In genomic region chr18:73214970-73215369, GRCh38 we compare ENCODE assay signal across 30 cellular contexts.
"Had no signal": no experiment of that assay in that cellular context is flagged by ENCODE, and none has a peak within 500 bp of the region (broad histone marks: within the 10 kb centered on the region; RNA-seq: fewer than 3 reads in every experiment).

No MANE protein-coding gene starts in this region.

- H3K36me3 ChIP-seq: esophagus muscularis mucosa, gastroesophageal sphincter, heart left ventricle, neural progenitor cell, prostate gland, right atrium auricular region, sigmoid colon, tibial artery had no signal

- H3K79me2 ChIP-seq: parathyroid adenoma had no signal

- H3K27me3 Mint-ChIP-seq: memory B cell; stimulated activated memory B cell treated with anti-CD40 and anti-IgM and Interleukin-4, amounts not matched to agents 10 μg/mL and 1 μg/mL and 100 μg/mL, for 72 hours; type B pancreatic cell had no signal

- H3K4me3 Mint-ChIP-seq: memory B cell; mesothelial cell of epicardium; naive B cell; nephron; neural progenitor cell; stimulated activated memory B cell treated with anti-CD40 and anti-IgM and Interleukin-4, amounts not matched to agents 10 μg/mL and 1 μg/mL and 100 μg/mL, for 72 hours; type B pancreatic cell had no signal

- H2AFZ ChIP-seq: neural progenitor cell, parathyroid adenoma had no signal

- H3K4me1 ChIP-seq: esophagus muscularis mucosa, foreskin keratinocyte, gastroesophageal sphincter, heart left ventricle, neural progenitor cell, parathyroid adenoma, prostate gland, right atrium auricular region, sigmoid colon, testis, tibial artery had no signal

- H3K27ac Mint-ChIP-seq: memory B cell; mesothelial cell of epicardium; naive B cell; nephron; neural progenitor cell; stimulated activated memory B cell treated with anti-CD40 and anti-IgM and Interleukin-4, amounts not matched to agents 10 μg/mL and 1 μg/mL and 100 μg/mL, for 72 hours; type B pancreatic cell had no signal

- H3K4me3 ChIP-seq: coronary artery, esophagus muscularis mucosa, gastroesophageal sphincter, heart left ventricle, lung, mucosa of descending colon, neural progenitor cell, prostate gland, right atrium auricular region, sigmoid colon, testis, tibial artery had no signal

- H3K4me2 ChIP-seq: neural progenitor cell had no signal

- DNase-seq: dermis blood vessel endothelial cell; effector memory CD4-positive, alpha-beta T cell; foreskin keratinocyte; heart left ventricle; hippocampal formation; left cardiac atrium; left ventricle myocardium superior; mucosa of descending colon; naive B cell; sigmoid colon; stimulated activated CD4-positive, alpha-beta T cell treated with anti-CD3 and anti-CD28 coated beads, Interleukin-4, amount 100 ng/mL, for 4 hours; stimulated activated naive CD8-positive, alpha-beta T cell treated with anti-CD3 and anti-CD28 coated beads, Interleukin-15, Interleukin-2, amounts not matched to agents 100 U/mL and 50 U/mL, for 24 hours; substantia nigra; testis; tibial artery had no signal

- H3K9me3 Mint-ChIP-seq: type B pancreatic cell had no signal

- H3K9ac ChIP-seq: neural progenitor cell, parathyroid adenoma had no signal

- H3K4me1 Mint-ChIP-seq: memory B cell; mesothelial cell of epicardium; naive B cell; nephron; stimulated activated memory B cell treated with anti-CD40 and anti-IgM and Interleukin-4, amounts not matched to agents 10 μg/mL and 1 μg/mL and 100 μg/mL, for 72 hours had no signal

- FAIRE-seq: endothelial cell of umbilical vein, islet of Langerhans had no signal

- H3K27me3 ChIP-seq: esophagus muscularis mucosa, foreskin keratinocyte, gastroesophageal sphincter, heart left ventricle, neural progenitor cell, right atrium auricular region, sigmoid colon, testis, tibial artery had no signal

- H3K9me3 ChIP-seq: prostate gland, testis had no signal

- H3K27ac ChIP-seq: coronary artery, esophagus muscularis mucosa, foreskin keratinocyte, gastroesophageal sphincter, heart left ventricle, neural progenitor cell, parathyroid adenoma, prostate gland, right atrium auricular region, sigmoid colon, testis, tibial artery had no signal

- ATAC-seq: foreskin keratinocyte; gastroesophageal sphincter; heart left ventricle; left cardiac atrium; left ventricle myocardium superior; mucosa of descending colon; stimulated activated memory B cell treated with anti-CD40 and anti-IgM and Interleukin-4, amounts not matched to agents 10 μg/mL and 1 μg/mL and 100 μg/mL, for 72 hours; stimulated activated naive CD8-positive, alpha-beta T cell treated with anti-CD3 and anti-CD28 coated beads, Interleukin-15, Interleukin-2, amounts not matched to agents 100 U/mL and 50 U/mL, for 24 hours had no signal

- H3K36me3 Mint-ChIP-seq: memory B cell; mesothelial cell of epicardium; neural progenitor cell; stimulated activated memory B cell treated with anti-CD40 and anti-IgM and Interleukin-4, amounts not matched to agents 10 μg/mL and 1 μg/mL and 100 μg/mL, for 72 hours; type B pancreatic cell had no signal
